Comparison of ENCODE assay signal across 15 cellular contexts in the genomic region with DNA sequence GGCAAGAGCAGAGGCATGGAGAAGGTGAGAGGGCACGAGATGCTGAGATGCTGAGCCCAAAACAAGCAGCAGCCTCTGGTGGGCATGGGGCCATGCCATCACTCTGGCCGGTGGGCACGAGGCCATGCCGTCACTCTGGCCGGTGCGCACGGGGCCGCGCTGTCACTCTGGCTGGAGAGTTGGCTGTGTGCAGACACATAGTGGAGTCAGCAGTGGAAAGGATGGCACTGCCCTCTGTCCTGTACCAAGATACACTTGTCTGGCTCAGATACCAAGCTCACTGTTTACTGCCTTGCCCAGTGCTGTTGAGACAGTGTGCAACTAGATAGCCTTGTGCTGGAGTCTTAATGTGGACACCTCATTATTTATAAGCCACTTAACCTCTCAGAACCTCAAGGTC. TPM values are rescaled to one million over a fixed set of nuclear protein-coding genes. Genes with fewer than 3 reads are reported as not detected.
DNase-seq lines count a peak whose midpoint lies in the region; ATAC-seq and TF ChIP-seq lines count a peak whose summit lies in the region.
"Had no signal": no experiment of that assay in that cellular context is flagged by ENCODE, and none has a peak within 500 bp of the region (broad histone marks: within the 10 kb centered on the region; RNA-seq: fewer than 3 reads in every experiment).

No MANE protein-coding gene starts in this region.

- no peak overlapping the region for H3K4me3 ChIP-seq in CD4-positive, alpha-beta memory T cell (ENCODE audit: low read length in 2 of 2)
- H3K4me3 ChIP-seq in skin epidermis: no peak overlapping the region
- H3K4me3 ChIP-seq in Peyer's patch: no peak overlapping the region
- H3K4me3 ChIP-seq: HAP-1 had no signal

- intact Hi-C loops in CD4-positive, alpha-beta memory T cell (cut with micrococcal nuclease): no loop called here

- no peak for DNase-seq in CD4-positive, alpha-beta memory T cell
- DNase-seq in WTC11 (ENCODE audit: low spot score) (no peak), mesenteric fat pad (ENCODE audit: low spot score) (peak; percentile 81), NCI-H1436 treated with DMSO at 0.1 percent for 48 hours (lab: John Stamatoyannopoulos, UW) (no peak), type B pancreatic cell (ENCODE audit: extremely low spot score, unreplicated experiment) (no peak), Peyer's patch (no peak)
- DNase-seq in activated CD4-positive, alpha-beta T cell treated with anti-CD3 and anti-CD28 coated beads, Interleukin-2, amount 50 U/mL, for 48 hours: no peak
- DNase-seq: Kasumi-1, NCI-H1930, NCI-H446, NCI-H69, SIG-M5 had no signal

- no peak overlapping the region for H3K27ac ChIP-seq in CD4-positive, alpha-beta memory T cell (ENCODE audit: low read depth, low read length)
- H3K27ac ChIP-seq in skin epidermis: peak overlapping the region in 11 of 21 experiments; percentile 28 to 76 (median 66)
- no peak overlapping the region for H3K27ac ChIP-seq in Peyer's patch

- H3K9me3 Mint-ChIP-seq in CD4-positive, alpha-beta memory T cell: no peaks in the 10 kb centered on the region
- H3K9me3 Mint-ChIP-seq in WTC11 (no peaks in the 10 kb centered on the region), type B pancreatic cell (no peaks in the 10 kb centered on the region)
- H3K9me3 Mint-ChIP-seq: IgD-negative memory B cell had no signal

- POLR2A ChIA-PET in CD4-positive, alpha-beta memory T cell (lab: Charles Lee; ENCODE audit: partially characterized antibody): no interaction called here
- POLR2A ChIA-PET in WTC11 (lab: Charles Lee): no interaction called here

- H3K36me3 ChIP-seq in CD4-positive, alpha-beta memory T cell (ENCODE audit: insufficient read depth, low read length): peaks cover 39% of the 10 kb centered on the region
- H3K36me3 ChIP-seq in Peyer's patch: peaks cover 0 to 77% (median 2%) of the 10 kb centered on the region in 3 donors

- peaks cover 6 to 16% (median 8%) of the 10 kb centered on the region in 4 donors for H3K4me1 Mint-ChIP-seq in CD4-positive, alpha-beta memory T cell
- H3K4me1 Mint-ChIP-seq in WTC11: peaks cover 5% of the 10 kb centered on the region; the same call in 1 of the 2 replicates
- H3K4me1 Mint-ChIP-seq in type B pancreatic cell (ENCODE audit: unreplicated experiment): peaks cover 7% of the 10 kb centered on the region
- H3K4me1 Mint-ChIP-seq: IgD-negative memory B cell had no signal

- peaks cover 38 to 58% of the 10 kb centered on the region in 2 donors for H3K36me3 Mint-ChIP-seq in CD4-positive, alpha-beta memory T cell
- H3K36me3 Mint-ChIP-seq in WTC11: peaks cover 52% of the 10 kb centered on the region
- H3K36me3 Mint-ChIP-seq in type B pancreatic cell: peaks cover 19% of the 10 kb centered on the region

- no peak for TF ChIP-seq POLR2A in Peyer's patch (IDR thresholded peaks at IDR 0.05)

- CTCF ChIA-PET in CD4-positive, alpha-beta memory T cell (lab: Charles Lee; ENCODE audit: partially characterized antibody): interaction anchor here (1.8 kb wide), 1 partner anchor 12 kb away, joined by 4 read pairs; no protein-coding TSS in a partner anchor
- CTCF ChIA-PET in WTC11 (lab: Charles Lee): interaction anchor here (0.6 to 1.4 kb wide), 3 partner anchors 12 to 218 kb away, joined by 3 to 5 read pairs (median 3); no protein-coding TSS in a partner anchor

- H3K27ac Mint-ChIP-seq in CD4-positive, alpha-beta memory T cell: peak overlapping the region in 4 of 7 donors; percentile 31 to 76 (median 59)
- H3K27ac Mint-ChIP-seq in WTC11 (peak overlapping the region; percentile 63; the same call in 1 of the 2 replicates), type B pancreatic cell (no peak overlapping the region)
- H3K27ac Mint-ChIP-seq: IgD-negative memory B cell had no signal

- H3K27me3 ChIP-seq in CD4-positive, alpha-beta memory T cell (ENCODE audit: insufficient read depth, low read length): no peaks in the 10 kb centered on the region
- no peaks in the 10 kb centered on the region for H3K27me3 ChIP-seq in Peyer's patch

- peaks cover 8% of the 10 kb centered on the region for H3K4me1 ChIP-seq in CD4-positive, alpha-beta memory T cell (ENCODE audit: insufficient read depth, low read length)
- no peaks in the 10 kb centered on the region for H3K4me1 ChIP-seq in Peyer's patch
- H3K4me1 ChIP-seq: HAP-1 had no signal

- no peak overlapping the region for H3K4me3 Mint-ChIP-seq in CD4-positive, alpha-beta memory T cell
- no peak overlapping the region for H3K4me3 Mint-ChIP-seq in WTC11
- no peak overlapping the region for H3K4me3 Mint-ChIP-seq in type B pancreatic cell
- H3K4me3 Mint-ChIP-seq: IgD-negative memory B cell had no signal

- ATAC-seq in WTC11: no peak

- H3K27me3 Mint-ChIP-seq in CD4-positive, alpha-beta memory T cell: no peaks in the 10 kb centered on the region
- H3K27me3 Mint-ChIP-seq in WTC11 (ENCODE audit: low read depth) (no peaks in the 10 kb centered on the region), type B pancreatic cell (no peaks in the 10 kb centered on the region)
- H3K27me3 Mint-ChIP-seq: IgD-negative memory B cell had no signal

- no peaks in the 10 kb centered on the region for H3K9me3 ChIP-seq in CD4-positive, alpha-beta memory T cell (ENCODE audit: control insufficient read depth in 1 of 2, low read length in 2 of 2)
- H3K9me3 ChIP-seq in Peyer's patch: no peaks in the 10 kb centered on the region
- H3K9me3 ChIP-seq: HAP-1 had no signal

- no peak for TF ChIP-seq CTCF in WTC11 (IDR thresholded peaks at IDR 0.05)
- no peak for TF ChIP-seq CTCF in type B pancreatic cell (conservative IDR thresholded peaks at IDR 0.05)
- no peak for TF ChIP-seq CTCF in Peyer's patch (IDR thresholded peaks at IDR 0.05)

TF ChIP-seq in WTC11, 78 proteins besides CTCF, POLR2A, EP300 and RAD21:
- TF ChIP-seq HMGA2 (CRISPR knock-in tag; IDR thresholded peaks at IDR 0.05) (no peak), MXD4 (CRISPR knock-in tag; IDR thresholded peaks at IDR 0.05; ENCODE audit: borderline replicate concordance) (no peak), SP1 (CRISPR knock-in tag; conservative IDR thresholded peaks at IDR 0.05) (no peak), NFATC4 (CRISPR knock-in tag; IDR thresholded peaks at IDR 0.05) (no peak), NR2C2 (CRISPR knock-in tag; IDR thresholded peaks at IDR 0.05) (no peak), GABPB1 (CRISPR knock-in tag; IDR thresholded peaks at IDR 0.05) (no peak), NFE2L1 (CRISPR knock-in tag; IDR thresholded peaks at IDR 0.05) (no peak)
TF ChIP-seq in WTC11: peak in this region for 0.

RNA-seq across cellular contexts. Expression of gene CYB5D2, which starts 45.1 kb away (rescaled TPM):
- 10 to 100 TPM in 1 of 2 experiments, 1 to 10 TPM in 1; 9.0 to 10.5 TPM for total RNA-seq in CD4-positive, alpha-beta memory T cell
- polyA plus RNA-seq in CD4-positive, alpha-beta memory T cell: 10 to 100 TPM; 13.1 to 19.9 TPM
- 7.8 to 9.0 TPM (median 8.8 TPM) in 3 replicates for total RNA-seq in WTC11 (2021)
- 16.6 TPM for total RNA-seq in mesenteric fat pad
- 12.3 and 15.0 TPM in 2 replicates for total RNA-seq in type B pancreatic cell (ENCODE audit: low replicate concordance)
- total RNA-seq in Peyer's patch: 10 to 100 TPM; 15.7 to 39.9 (median 25.3) TPM

RNA-seq across cellular contexts. Expression of gene ZZEF1, which starts 45.2 kb away (rescaled TPM):
- 100 to 1,000 TPM; 109 to 116 TPM for total RNA-seq in CD4-positive, alpha-beta memory T cell
- polyA plus RNA-seq in CD4-positive, alpha-beta memory T cell: 1 to 10 TPM; 1.1 to 9.2 TPM
- total RNA-seq in WTC11 (2021): 16.3 to 24.1 TPM (median 17.5 TPM) in 3 replicates
- total RNA-seq in mesenteric fat pad: 56.2 TPM
- 34.9 and 35.0 TPM in 2 replicates for total RNA-seq in type B pancreatic cell (ENCODE audit: low replicate concordance)
- total RNA-seq in Peyer's patch: 100 to 1,000 TPM; 167 to 754 (median 598) TPM

Comparison
In these comparisons a context has a peak if more than half of its experiments do, and no peak if none do; other contexts are left out.
1. H3K27ac ChIP-seq: peak in skin epidermis (11 of 21); none in CD4-positive, alpha-beta memory T cell (single experiment) and Peyer's patch (0 of 4).